Comparison of ENCODE assay signal across 9 cellular contexts in the genomic region with DNA sequence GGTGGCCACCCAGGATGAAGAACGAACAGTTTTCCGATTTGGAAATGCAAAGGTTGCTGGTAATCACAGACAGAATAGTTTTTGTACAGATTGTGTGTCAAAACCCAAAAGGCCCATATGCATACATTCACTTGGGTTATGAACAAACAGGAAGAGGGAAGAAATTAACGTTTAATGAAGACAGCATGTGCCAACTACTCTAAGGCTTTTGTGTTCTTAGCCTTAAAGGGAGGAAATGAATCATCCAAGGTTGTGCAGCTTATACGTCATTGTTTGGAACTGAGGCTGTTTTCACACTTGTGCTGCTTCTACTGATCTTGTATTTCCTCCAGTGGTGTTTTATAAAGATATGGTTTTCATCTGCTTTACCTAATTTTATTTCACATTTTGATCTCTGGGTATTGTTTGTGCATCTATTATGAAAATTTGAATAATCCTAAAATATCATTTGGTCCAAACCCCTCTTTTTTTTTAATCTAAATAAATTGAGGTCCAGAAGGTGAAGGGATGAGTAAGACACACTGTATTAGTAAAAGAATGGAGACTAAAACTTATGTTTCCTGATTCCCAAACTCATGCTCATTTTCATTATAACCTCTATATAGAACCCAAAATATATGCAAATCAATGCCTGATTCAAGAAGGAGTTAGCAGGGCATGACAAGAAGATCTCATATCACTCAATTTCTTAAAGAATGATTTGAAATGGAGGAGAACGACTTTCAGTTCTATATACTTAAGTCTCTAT.
A peak's percentile ranks its signal among the peaks of the same experiment; 100 is the strongest.
DNase-seq lines count a peak whose midpoint lies in the region; ATAC-seq and TF ChIP-seq lines count a peak whose summit lies in the region.
"Had no signal": no experiment of that assay in that cellular context is flagged by ENCODE, and none has a peak within 500 bp of the region (broad histone marks: within the 10 kb centered on the region; RNA-seq: fewer than 3 reads in every experiment).

No MANE protein-coding gene starts in this region.

- H3K4me3 ChIP-seq in NB4 (ENCODE audit: low read depth, low read length) (no peak overlapping the region), skeletal muscle tissue (ENCODE audit: low read length in 3 of 3) (no peak overlapping the region)

- no peak for TF ChIP-seq POLR2A in NB4 (IDR thresholded peaks at IDR 0.05; ENCODE audit: extremely low read depth, insufficient read length)

- DNase-seq in NCI-H1436 treated with DMSO at 0.1 percent for 48 hours (lab: John Stamatoyannopoulos, UW) = peak; percentile 3
- DNase-seq in NCI-H1436 (lab: John Stamatoyannopoulos, UW) = no peak
- DNase-seq in NB4 (ENCODE audit: low read depth) = peak; percentile 81
- peak; percentile 67 for DNase-seq in epithelial cell of prostate (ENCODE audit: low read depth, low spot score)
- DNase-seq in NCI-H187 treated with DMSO at 0.1 percent for 48 hours (lab: John Stamatoyannopoulos, UW) = no peak
- DNase-seq in activated naive CD4-positive, alpha-beta T cell treated with Interleukin-2 at 50 U/mL for 16 hours = no peak

- H3K9me3 ChIP-seq in skeletal muscle tissue (ENCODE audit: control insufficient read depth in 3 of 3, low read length in 3 of 3) = no peaks in the 10 kb centered on the region

- H3K36me3 ChIP-seq in skeletal muscle tissue (ENCODE audit: control insufficient read depth in 3 of 3, insufficient read depth in 3 of 3, low read length in 3 of 3) = no peaks in the 10 kb centered on the region

- TF ChIP-seq CTCF in NB4 (IDR thresholded peaks at IDR 0.05; ENCODE audit: low read depth, low read length) = no peak

- H3K27me3 ChIP-seq in skeletal muscle tissue (ENCODE audit: control insufficient read depth in 3 of 3, insufficient read depth in 3 of 3, low read length in 3 of 3) = no peaks in the 10 kb centered on the region

- no peak for ATAC-seq in activated CD4-positive, CD25-positive, alpha-beta regulatory T cell treated with anti-CD3 and anti-CD28 coated beads, Interleukin-2, amount 50 U/mL, for 24 hours

- no peaks in the 10 kb centered on the region for H3K4me1 ChIP-seq in skeletal muscle tissue (ENCODE audit: control insufficient read depth in 3 of 3, insufficient read depth in 3 of 3, low read length in 3 of 3)

- no peak overlapping the region for H3K9ac ChIP-seq in skeletal muscle tissue (ENCODE audit: low read depth in 1 of 3, low read length in 3 of 3)

- peak overlapping the region; percentile 58 for H3K27ac ChIP-seq in epithelial cell of prostate
- peak overlapping the region; percentile 32 for H3K27ac ChIP-seq in skeletal muscle tissue (ENCODE audit: low read depth, low read length)
- H3K27ac ChIP-seq: 22Rv1 had no signal

Comparison
In these comparisons a context has a peak if more than half of its experiments do, and no peak if none do; other contexts are left out.
1. DNase-seq: peak in NCI-H1436 treated with DMSO at 0.1 percent for 48 hours (single experiment), NB4 (single experiment) and epithelial cell of prostate (single experiment); none in NCI-H1436 (single experiment), NCI-H187 treated with DMSO at 0.1 percent for 48 hours (single experiment) and activated naive CD4-positive, alpha-beta T cell treated with Interleukin-2 at 50 U/mL for 16 hours (single experiment).